Comparison of ENCODE assay signal across 9 cellular contexts in the genomic region with DNA sequence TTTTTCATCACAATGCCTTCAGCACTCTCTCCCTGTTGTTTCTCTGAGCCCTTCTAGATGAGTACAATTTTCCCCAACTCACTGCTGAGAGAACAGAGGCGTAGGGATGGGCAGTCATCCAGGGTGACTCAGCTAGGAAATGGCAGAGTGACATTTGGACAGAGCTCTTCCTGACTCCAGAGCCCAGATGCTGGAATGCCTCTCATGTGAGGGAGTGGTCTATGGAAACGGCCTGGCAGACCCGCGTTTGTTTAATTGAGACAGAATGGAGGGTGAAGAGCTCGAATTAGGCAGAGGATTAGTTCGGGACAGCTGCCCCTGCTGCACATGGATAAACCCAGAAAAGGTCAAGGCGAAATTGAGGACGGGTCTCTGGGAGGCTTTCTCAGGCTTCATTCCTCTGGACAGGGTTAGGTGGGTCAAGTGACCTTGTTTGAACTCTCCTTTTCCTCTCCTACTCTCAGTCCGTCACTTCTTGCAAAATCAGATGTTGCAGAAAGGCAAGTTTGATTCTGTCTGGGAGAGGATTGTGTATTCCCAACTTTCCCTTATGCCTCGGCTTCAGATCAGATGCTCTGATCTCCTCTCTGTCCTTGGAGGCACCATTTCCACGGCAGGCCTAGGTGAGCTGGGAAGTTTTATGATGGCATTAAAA. TPM values are rescaled to one million over a fixed set of nuclear protein-coding genes. Genes with fewer than 3 reads are reported as not detected.
DNase-seq lines count a peak whose midpoint lies in the region; ATAC-seq and TF ChIP-seq lines count a peak whose summit lies in the region.
"Had no signal": no experiment of that assay in that cellular context is flagged by ENCODE, and none has a peak within 500 bp of the region (broad histone marks: within the 10 kb centered on the region; RNA-seq: fewer than 3 reads in every experiment).

No MANE protein-coding gene starts in this region.

- no peak overlapping the region for H3K4me3 ChIP-seq in GM23248
- no peak overlapping the region for H3K4me3 ChIP-seq in WERI-Rb-1 (ENCODE audit: low read depth, low read length)
- no peak overlapping the region for H3K4me3 ChIP-seq in heart left ventricle
- no peak overlapping the region for H3K4me3 ChIP-seq in skeletal muscle cell (ENCODE audit: low read depth, low read length)

- no peak overlapping the region for H3K27ac ChIP-seq in GM23248
- peak overlapping the region; percentile 32 for H3K27ac ChIP-seq in WERI-Rb-1
- peak overlapping the region in 2 of 12 donors; percentile 11 to 18 for H3K27ac ChIP-seq in heart left ventricle

- no peaks in the 10 kb centered on the region for H3K79me2 ChIP-seq in GM23248 (ENCODE audit: insufficient read depth)

- TF ChIP-seq POLR2A in heart left ventricle (IDR thresholded peaks at IDR 0.05), result no peak

- H3K4me3 Mint-ChIP-seq in activated CD4-positive, alpha-beta T cell treated with anti-CD3 and anti-CD28 coated beads, Interleukin-2, amount 10 ng/mL, durations not matched to agents 24 days and 14 days, result no peak overlapping the region
- H3K4me3 Mint-ChIP-seq: activated CD8-positive, alpha-beta memory T cell treated with anti-CD3 and anti-CD28 coated beads, Interleukin-2, amount 10 ng/mL, durations not matched to agents 7 days and 5 days had no signal

- intact Hi-C loops in heart left ventricle (cut with DNase I), result loop anchor here in 1 of 10 donors (2.0 kb wide), 1 partner anchor 37 kb away; no protein-coding TSS in a partner anchor
- intact Hi-C loops in activated CD4-positive, alpha-beta T cell treated with anti-CD3 and anti-CD28 coated beads, Interleukin-2, amount 10 ng/mL, durations not matched to agents 24 days and 14 days (cut with micrococcal nuclease), result loop anchor here (10.0 kb wide), 1 partner anchor 345 kb away; no protein-coding TSS in a partner anchor

- H3K27me3 ChIP-seq in GM23248 (replicated peaks; ENCODE audit: insufficient read depth) (peaks cover 35% of the 10 kb centered on the region), WERI-Rb-1 (ENCODE audit: insufficient read depth, low read depth, severe bottlenecking) (no peaks in the 10 kb centered on the region), heart left ventricle (no peaks in the 10 kb centered on the region)

- H2AFZ ChIP-seq in GM23248, result no peak overlapping the region

- no peak for TF ChIP-seq CTCF in WERI-Rb-1 (IDR thresholded peaks at IDR 0.05; ENCODE audit: low read depth, low read length)
- TF ChIP-seq CTCF in heart left ventricle (IDR thresholded peaks at IDR 0.05), result no peak

- H3K4me2 ChIP-seq in GM23248 (ENCODE audit: unreplicated experiment), result peak overlapping the region; percentile 24

- H3K4me1 ChIP-seq in GM23248 (ENCODE audit: insufficient read depth) (peaks cover 14% of the 10 kb centered on the region), heart left ventricle (peaks cover 3 to 48% (median 11%) of the 10 kb centered on the region in 12 donors)

- WGBS in GM23248 (ENCODE audit: low coverage in 1 of 2, low lambda C conversion rate in 2 of 2, missing lambda C conversion rate in 2 of 2), 2 experiments, result 4 to 7% methylated on average over 11 of the region's 11 CpGs
- 29 to 40% (median 36%) methylated on average over 11 of the region's 11 CpGs for WGBS in heart left ventricle, 4 donors

- H3K9me3 ChIP-seq in GM23248 (ENCODE audit: low read depth), result no peaks in the 10 kb centered on the region
- H3K9me3 ChIP-seq in WERI-Rb-1 (ENCODE audit: severe bottlenecking), result no peaks in the 10 kb centered on the region
- H3K9me3 ChIP-seq in heart left ventricle, result no peaks in the 10 kb centered on the region

- no peaks in the 10 kb centered on the region for H4K20me1 ChIP-seq in GM23248 (ENCODE audit: insufficient read depth)

- H3K4me1 Mint-ChIP-seq in activated CD4-positive, alpha-beta T cell treated with anti-CD3 and anti-CD28 coated beads, Interleukin-2, amount 10 ng/mL, durations not matched to agents 24 days and 14 days, result no peaks in the 10 kb centered on the region

- H3K27me3 Mint-ChIP-seq in activated CD4-positive, alpha-beta T cell treated with anti-CD3 and anti-CD28 coated beads, Interleukin-2, amount 10 ng/mL, durations not matched to agents 24 days and 14 days, result peaks cover 57% of the 10 kb centered on the region

- ATAC-seq in heart left ventricle, result peak; percentile 87 to 99 (median 98)
- ATAC-seq in GM19351 (IDR thresholded peaks at IDR 0.05; ENCODE audit: unreplicated experiment), result no peak
- no peak for ATAC-seq in GM19035 (IDR thresholded peaks at IDR 0.05; ENCODE audit: unreplicated experiment)
- ATAC-seq: activated CD8-positive, alpha-beta memory T cell treated with anti-CD3 and anti-CD28 coated beads, Interleukin-2, amount 10 ng/mL, durations not matched to agents 7 days and 5 days had no signal

- no peaks in the 10 kb centered on the region for H3K9me3 Mint-ChIP-seq in activated CD4-positive, alpha-beta T cell treated with anti-CD3 and anti-CD28 coated beads, Interleukin-2, amount 10 ng/mL, durations not matched to agents 24 days and 14 days

- DNase-seq in GM23248 (peak; percentile 93), WERI-Rb-1 (peak; percentile 68), heart left ventricle (peak; percentile 75 to 87 (median 85)), skeletal muscle cell (ENCODE audit: low read depth) (peak; percentile 34), NCI-H2196 treated with DMSO at 0.1 percent for 48 hours (lab: John Stamatoyannopoulos, UW; ENCODE audit: unreplicated experiment) (no peak)
- DNase-seq in activated CD4-positive, alpha-beta T cell treated with anti-CD3 and anti-CD28 coated beads, Interleukin-2, amount 10 ng/mL, durations not matched to agents 24 days and 14 days, result no peak
- DNase-seq: activated CD8-positive, alpha-beta memory T cell treated with anti-CD3 and anti-CD28 coated beads, Interleukin-2, amount 10 ng/mL, durations not matched to agents 7 days and 5 days had no signal

- no peak overlapping the region for H3K9ac ChIP-seq in GM23248

- H3K27ac Mint-ChIP-seq in activated CD4-positive, alpha-beta T cell treated with anti-CD3 and anti-CD28 coated beads, Interleukin-2, amount 10 ng/mL, durations not matched to agents 24 days and 14 days, result no peak overlapping the region
- H3K27ac Mint-ChIP-seq: activated CD8-positive, alpha-beta memory T cell treated with anti-CD3 and anti-CD28 coated beads, Interleukin-2, amount 10 ng/mL, durations not matched to agents 7 days and 5 days had no signal

- no peaks in the 10 kb centered on the region for H3F3A ChIP-seq in GM23248 (ENCODE audit: insufficient read depth)

- H3K36me3 ChIP-seq in GM23248 (ENCODE audit: low read depth) (no peaks in the 10 kb centered on the region), WERI-Rb-1 (no peaks in the 10 kb centered on the region), heart left ventricle (no peaks in the 10 kb centered on the region)

- no peaks in the 10 kb centered on the region for H3K36me3 Mint-ChIP-seq in activated CD4-positive, alpha-beta T cell treated with anti-CD3 and anti-CD28 coated beads, Interleukin-2, amount 10 ng/mL, durations not matched to agents 24 days and 14 days (ENCODE audit: low read depth)
- H3K36me3 Mint-ChIP-seq: activated CD8-positive, alpha-beta memory T cell treated with anti-CD3 and anti-CD28 coated beads, Interleukin-2, amount 10 ng/mL, durations not matched to agents 7 days and 5 days had no signal

- in situ Hi-C loops in GM23248 (cut with MboI), result no loop called here

- no peaks in the 10 kb centered on the region for H3K9me2 ChIP-seq in GM23248 (ENCODE audit: insufficient read depth)

RNA-seq across cellular contexts. Expression of gene LMO2, which starts 7.6 kb away (rescaled TPM):
- total RNA-seq in GM23248 (2014; rRNA removed; shearing (Covaris generic)), result 0.25 TPM in 1 of 2 replicates, not detected in the other
- polyA plus RNA-seq in GM23248 (2016; fragmentation: Nextera tagmentation; extraction: Ambion mirVana) (not detected in 2 replicates), heart left ventricle (1 to 10 TPM; 7.9 to 9.6 TPM)
- total RNA-seq in heart left ventricle, result 10 to 100 TPM in 4 of 9 donors, 1 to 10 TPM in 5; 4.5 to 29.6 (median 8.7) TPM
- total RNA-seq in activated CD4-positive, alpha-beta T cell treated with anti-CD3 and anti-CD28 coated beads, Interleukin-2, amount 10 ng/mL, durations not matched to agents 24 days and 14 days, result not detected in 2 replicates
- total RNA-seq: activated CD8-positive, alpha-beta memory T cell treated with anti-CD3 and anti-CD28 coated beads, Interleukin-2, amount 10 ng/mL, durations not matched to agents 7 days and 5 days had no signal

Comparison
In these comparisons a context has a peak if more than half of its experiments do, and no peak if none do; other contexts are left out.
1. DNase-seq: peak in GM23248 (single experiment), WERI-Rb-1 (single experiment), heart left ventricle (5 of 5) and skeletal muscle cell (single experiment); none in NCI-H2196 treated with DMSO at 0.1 percent for 48 hours (single experiment) and activated CD4-positive, alpha-beta T cell treated with anti-CD3 and anti-CD28 coated beads, Interleukin-2, amount 10 ng/mL, durations not matched to agents 24 days and 14 days (single experiment).
2. ATAC-seq: peak in heart left ventricle (4 of 4); none in GM19351 (single experiment) and GM19035 (single experiment).